In genomic region chr14:61527325-61528100, GRCh38 we compare ENCODE assay signal across 8 cellular contexts.
DNase-seq lines count a peak whose midpoint lies in the region; ATAC-seq, FAIRE-seq and TF ChIP-seq lines count a peak whose summit lies in the region.

No MANE protein-coding gene starts in this region.

- WGBS in adrenal gland, 4 donors, result 33 to 38% (median 36%) methylated on average over 10 of the region's 10 CpGs
- WGBS in HepG2 (ENCODE audit: low lambda C conversion rate), result 85% methylated on average over 10 of the region's 10 CpGs

- no peak overlapping the region for H3K4me3 ChIP-seq in cardiac muscle cell
- H3K4me3 ChIP-seq in adrenal gland, result no peak overlapping the region
- H3K4me3 ChIP-seq in HepG2 (replicated peaks in 1 of 3; ENCODE audit: insufficient read depth in 1 of 3, low read depth in 2 of 3, low read length in 3 of 3), result no peak overlapping the region
- no peak overlapping the region for H3K4me3 ChIP-seq in uterus

- H3K79me2 ChIP-seq in HepG2 (ENCODE audit: insufficient read depth, low read length), result no peaks in the 10 kb centered on the region

- peaks cover 28% of the 10 kb centered on the region for H3K4me1 Mint-ChIP-seq in WTC11

- TF ChIP-seq CTCF in cardiac muscle cell (IDR thresholded peaks at IDR 0.05; ENCODE audit: low read depth, low read length) (no peak), adrenal gland (IDR thresholded peaks at IDR 0.05) (peak in 1 of 6 experiments; percentile 8), HepG2 (CRISPR knock-in tag; IDR thresholded peaks at IDR 0.05) (no peak), uterus (IDR thresholded peaks at IDR 0.05) (no peak), WTC11 (IDR thresholded peaks at IDR 0.05) (no peak)

- no peaks in the 10 kb centered on the region for H4K20me1 ChIP-seq in HepG2 (ENCODE audit: insufficient read depth, low read length)

- ATAC-seq in Right ventricle myocardium superior (ENCODE audit: poor library complexity), result no peak
- peak; percentile 54 for ATAC-seq in HepG2
- ATAC-seq in GM18505 (IDR thresholded peaks at IDR 0.05; ENCODE audit: unreplicated experiment), result no peak
- ATAC-seq in WTC11, result no peak; the same call in 1 of the 2 replicates

- H3K36me3 Mint-ChIP-seq in WTC11, result no peaks in the 10 kb centered on the region

- DNase-seq in cardiac muscle cell (ENCODE audit: low read depth in 1 of 2, low spot score in 1 of 2) (peak in 1 of 2 donors; percentile 89), Right ventricle myocardium superior (no peak), adrenal gland (peak; percentile 56 to 82 (median 78)), HepG2 (ENCODE audit: low spot score) (peak; percentile 30), uterus (no peak), HuH-7 (ENCODE audit: low spot score) (no peak), WTC11 (ENCODE audit: low spot score) (no peak)

- no peaks in the 10 kb centered on the region for H3K9me3 ChIP-seq in cardiac muscle cell (ENCODE audit: low read depth)
- H3K9me3 ChIP-seq in adrenal gland (replicated peaks in 1 of 3), result no peaks in the 10 kb centered on the region
- no peaks in the 10 kb centered on the region for H3K9me3 ChIP-seq in HepG2 (ENCODE audit: low read length)
- no peaks in the 10 kb centered on the region for H3K9me3 ChIP-seq in uterus

- TF ChIP-seq RAD21 in HepG2 (CRISPR knock-in tag; IDR thresholded peaks at IDR 0.05), result no peak

- 0 out of 2 replicates have a peak overlapping the region, but pooled peaks have one; percentile 43 for H3K9ac ChIP-seq in HepG2 (ENCODE audit: insufficient read depth, low read depth, low read length)

- peak overlapping the region; percentile 56 for H3K4me2 ChIP-seq in HepG2 (ENCODE audit: low read depth, low read length)

- H3K27ac ChIP-seq in cardiac muscle cell (peak overlapping the region; percentile 70), adrenal gland (peak overlapping the region; percentile 82 to 95 (median 90)), HepG2 (ENCODE audit: extremely low read length, insufficient read depth, low read length) (peak overlapping the region; percentile 71), uterus (peak overlapping the region; percentile 17 to 47)

- H3K9me3 Mint-ChIP-seq in WTC11, result no peaks in the 10 kb centered on the region

- in situ Hi-C loops in HepG2 (cut with HindIII; ENCODE audit: extremely low pct_ligation_motif_present, low pct_unique_long_range_greater_than_20kb), result no loop called here

- H3K4me1 ChIP-seq in cardiac muscle cell (ENCODE audit: low read depth) (peaks cover 38% of the 10 kb centered on the region), adrenal gland (replicated peaks in 1 of 2) (peaks cover 60 to 66% of the 10 kb centered on the region in 2 donors), HepG2 (ENCODE audit: insufficient read depth, low read length) (peaks cover 69% of the 10 kb centered on the region), uterus (no peaks in the 10 kb centered on the region)

- intact Hi-C loops in Right ventricle myocardium superior (cut with DNase I), result loop anchor here (10.0 kb wide), 1 partner anchor 53 kb away; no protein-coding TSS in a partner anchor
- intact Hi-C loops in adrenal gland (cut with DNase I), result no loop called here
- intact Hi-C loops in HepG2 (cut with micrococcal nuclease; ENCODE audit: unreplicated experiment), result loop anchor here (1.0 kb wide), 1 partner anchor 9 kb away; no protein-coding TSS in a partner anchor
- intact Hi-C loops in uterus (cut with DNase I; ENCODE audit: low total_unique reads), result no loop called here

- BruUV-seq in HepG2 (replicated peaks; lab: Mats Ljungman, UMichigan), result no TSS peak

- POLR2A ChIA-PET in HepG2 (lab: Yijun Ruan, JAX), result interaction anchor here (1.3 to 6.4 kb wide), 6 partner anchors 10 to 234 kb away, joined by 4 to 60 read pairs (median 12); partner anchors contain the start of gene SNAPC1
- POLR2A ChIA-PET in WTC11 (lab: Charles Lee), result no interaction called here

- no peaks in the 10 kb centered on the region; the same call in 1 of the 2 replicates for H3K27me3 Mint-ChIP-seq in WTC11 (ENCODE audit: low read depth)

- no peak overlapping the region for H2AFZ ChIP-seq in HepG2 (ENCODE audit: low read length)

- H3K36me3 ChIP-seq in cardiac muscle cell (no peaks in the 10 kb centered on the region), adrenal gland (replicated peaks in 1 of 2) (no peaks in the 10 kb centered on the region), HepG2 (replicated peaks in 1 of 2; ENCODE audit: control insufficient read depth in 1 of 2, insufficient read depth in 2 of 2, low read length in 2 of 2) (no peaks in the 10 kb centered on the region), uterus (no peaks in the 10 kb centered on the region)

- CTCF ChIA-PET in HepG2 (lab: Yijun Ruan, JAX; ENCODE audit: low intra/inter-chr PET ratio, low total read pairs) (no interaction called here), WTC11 (lab: Charles Lee) (no interaction called here)

- no peak overlapping the region for H3K4me3 Mint-ChIP-seq in WTC11

- FAIRE-seq in HepG2 (lab: Jason Lieb, UNC), result no peak

- peak in 1 of 2 donors; percentile 63 for TF ChIP-seq POLR2A in adrenal gland (IDR thresholded peaks at IDR 0.05)
- TF ChIP-seq POLR2A in HepG2 (IDR thresholded peaks at IDR 0.05; ENCODE audit: insufficient read depth in 1 of 2, low read depth in 2 of 2, low read length in 2 of 2), result no peak
- TF ChIP-seq POLR2A in uterus (IDR thresholded peaks at IDR 0.05), result no peak
- no peak for TF ChIP-seq POLR2A in GM18505 (IDR thresholded peaks at IDR 0.05; ENCODE audit: borderline replicate concordance, extremely low read depth, insufficient read depth, insufficient read length)

- H3K27ac Mint-ChIP-seq in WTC11, result no peak overlapping the region

- H3K27me3 ChIP-seq in cardiac muscle cell, result no peaks in the 10 kb centered on the region
- no peaks in the 10 kb centered on the region for H3K27me3 ChIP-seq in adrenal gland
- H3K27me3 ChIP-seq in HepG2 (ENCODE audit: control insufficient read depth in 1 of 2, insufficient read depth in 2 of 2, low read length in 2 of 2), result no peaks in the 10 kb centered on the region
- no peaks in the 10 kb centered on the region for H3K27me3 ChIP-seq in uterus

- TF ChIP-seq EP300 in HepG2 (IDR thresholded peaks at IDR 0.05; ENCODE audit: low read depth in 2 of 2, low read length in 2 of 2) (no peak), HepG2 (CRISPR knock-in tag; IDR thresholded peaks at IDR 0.05; ENCODE audit: borderline replicate concordance) (no peak)

TF ChIP-seq in HepG2, 621 proteins besides CTCF, POLR2A, EP300 and RAD21 (continues in another document):
- TF ChIP-seq ZNF878 (CRISPR knock-in tag; IDR thresholded peaks at IDR 0.05) (0 out of 2 replicates have a peak, but pooled peaks have one; percentile 7), MED8 (CRISPR knock-in tag; IDR thresholded peaks at IDR 0.05; ENCODE audit: insufficient replicate concordance) (no peak)

TF ChIP-seq in WTC11, 78 proteins besides CTCF, POLR2A, EP300 and RAD21:
- TF ChIP-seq ATF6 (CRISPR knock-in tag; IDR thresholded peaks at IDR 0.05), result no peak
- no peak for TF ChIP-seq KAT7 (CRISPR knock-in tag; IDR thresholded peaks at IDR 0.05; ENCODE audit: borderline replicate concordance)
- TF ChIP-seq NR2C2 (CRISPR knock-in tag; IDR thresholded peaks at IDR 0.05), result no peak
- TF ChIP-seq ATF3 (CRISPR knock-in tag; conservative IDR thresholded peaks at IDR 0.05), result no peak
- no peak for TF ChIP-seq JUN (CRISPR knock-in tag; IDR thresholded peaks at IDR 0.05)
- no peak for TF ChIP-seq ZNF121 (CRISPR knock-in tag; IDR thresholded peaks at IDR 0.05)
- TF ChIP-seq ZNF423 (CRISPR knock-in tag; IDR thresholded peaks at IDR 0.05), result no peak
- TF ChIP-seq ZNF138 (CRISPR knock-in tag; conservative IDR thresholded peaks at IDR 0.05), result no peak
- no peak for TF ChIP-seq NR3C1 (CRISPR knock-in tag; conservative IDR thresholded peaks at IDR 0.05; ENCODE audit: low read depth)
- TF ChIP-seq ZNF396 (CRISPR knock-in tag; IDR thresholded peaks at IDR 0.05; ENCODE audit: borderline replicate concordance), result no peak
- no peak for TF ChIP-seq IRF2 (CRISPR knock-in tag; IDR thresholded peaks at IDR 0.05; ENCODE audit: borderline replicate concordance, low read depth)
- no peak for TF ChIP-seq SMAD4 (CRISPR knock-in tag; IDR thresholded peaks at IDR 0.05)
- no peak for TF ChIP-seq ZNF219 (CRISPR knock-in tag; IDR thresholded peaks at IDR 0.05; ENCODE audit: borderline replicate concordance)

Comparison
In these comparisons a context has a peak if more than half of its experiments do, and no peak if none do; other contexts are left out.
1. DNase-seq: peak in adrenal gland (7 of 7) and HepG2 (single experiment); none in Right ventricle myocardium superior (single experiment), uterus (0 of 2), HuH-7 (single experiment) and WTC11 (single experiment).
2. H3K27ac ChIP-seq: peak in every context shown above with its lines; median percentile 90 in adrenal gland; 71 in HepG2; 70 in cardiac muscle cell; 32 in uterus.
3. intact Hi-C loops: an anchor here in Right ventricle myocardium superior (10.0 kb wide) and HepG2 (1.0 kb wide); none called in adrenal gland and uterus.